ENCODE assay signal across 19 cellular contexts in the genomic region with DNA sequence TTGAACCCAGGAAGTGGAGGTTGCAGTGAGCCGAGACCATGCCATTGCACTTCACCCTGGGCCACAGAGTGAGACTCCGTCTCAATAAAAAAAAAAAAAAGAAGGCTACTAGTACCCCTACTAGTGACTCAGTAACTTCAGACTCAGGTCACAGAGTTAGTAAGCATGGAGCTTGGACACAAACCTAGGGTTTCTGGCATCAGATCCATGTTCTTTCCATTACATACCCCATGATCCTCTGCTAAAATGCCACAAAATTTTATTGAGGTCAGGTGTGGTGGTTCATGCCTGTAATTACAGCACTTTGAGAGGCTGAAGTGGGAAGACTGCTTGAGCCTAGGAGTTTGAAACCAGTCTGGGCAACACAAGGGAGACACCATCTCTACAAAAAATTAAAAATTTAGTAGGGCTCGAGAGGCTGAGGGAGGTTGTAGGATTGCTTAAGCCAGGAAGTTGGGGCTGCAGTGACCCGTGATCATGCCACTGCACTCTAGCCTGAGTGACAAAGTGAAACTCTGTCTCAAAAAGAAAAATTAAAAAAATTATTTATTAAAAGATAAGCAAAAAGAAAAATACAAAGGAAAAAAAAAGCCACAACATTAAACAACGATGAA. TPM values are rescaled to one million over a fixed set of nuclear protein-coding genes. Genes with fewer than 3 reads are reported as not detected.
DNase-seq lines count a peak whose midpoint lies in the region; ATAC-seq and TF ChIP-seq lines count a peak whose summit lies in the region.
"Had no signal": no experiment of that assay in that cellular context is flagged by ENCODE, and none has a peak within 500 bp of the region (broad histone marks: within the 10 kb centered on the region; RNA-seq: fewer than 3 reads in every experiment).

No MANE protein-coding gene starts in this region.

- H3K27ac ChIP-seq in esophagus muscularis mucosa (replicated peaks in 1 of 4) (no peak overlapping the region), thyroid gland (no peak overlapping the region)
- H3K27ac ChIP-seq: KMS-11 had no signal

- H3K4me3 ChIP-seq in esophagus muscularis mucosa (no peak overlapping the region), thyroid gland (replicated peaks in 1 of 3) (no peak overlapping the region)

- ATAC-seq in GM21529 (IDR thresholded peaks at IDR 0.05; ENCODE audit: unreplicated experiment): no peak
- ATAC-seq: CD8-positive, alpha-beta T cell; HepG2; Panc1; Right ventricle myocardium inferior; SK-N-SH treated with all-trans-retinoic acid at 6 μM for 48 hours had no signal

- TF ChIP-seq POLR2A in esophagus muscularis mucosa (IDR thresholded peaks at IDR 0.05; ENCODE audit: low read depth) (no peak), thyroid gland (IDR thresholded peaks at IDR 0.05) (no peak)

- WGBS in esophagus muscularis mucosa: 83% methylated on average over 5 of the region's 5 CpGs
- WGBS in thyroid gland, 2 donors: 93 to 94% methylated on average over 5 of the region's 5 CpGs

- intact Hi-C loops in esophagus muscularis mucosa (cut with DNase I) (no loop called here), thyroid gland (cut with DNase I) (no loop called here)

- H3K36me3 ChIP-seq in esophagus muscularis mucosa (peaks cover 4 to 78% (median 38%) of the 10 kb centered on the region in 4 donors), thyroid gland (peaks cover 5 to 8% of the 10 kb centered on the region in 2 donors)

- TF ChIP-seq EP300 in esophagus muscularis mucosa (IDR thresholded peaks at IDR 0.05): no peak

- H3K27me3 ChIP-seq in esophagus muscularis mucosa (no peaks in the 10 kb centered on the region), thyroid gland (no peaks in the 10 kb centered on the region)

- H3K9me3 ChIP-seq in esophagus muscularis mucosa (no peaks in the 10 kb centered on the region), thyroid gland (no peaks in the 10 kb centered on the region)

- DNase-seq in GF-D8 (lab: John Stamatoyannopoulos, UW): peak; percentile 17
- DNase-seq in NOMO-1 (lab: John Stamatoyannopoulos, UW; ENCODE audit: unreplicated experiment in 2 of 2): peak; percentile 31 to 51
- peak; percentile 64 for DNase-seq in esophagus muscularis mucosa (ENCODE audit: extremely low spot score)
- peak; percentile 50 for DNase-seq in stromal cell of bone marrow (ENCODE audit: low read depth)
- no peak for DNase-seq in thyroid gland
- DNase-seq in NCI-H1092 treated with DMSO at 0.1 percent for 48 hours (lab: John Stamatoyannopoulos, UW): no peak
- DNase-seq: CD8-positive, alpha-beta T cell; DND-41; H7; MM.1S; NCI-H146; NCI-H226; NCI-H526 treated with DMSO at 0.1 percent for 48 hours had no signal

- H3K4me1 ChIP-seq in esophagus muscularis mucosa (peaks cover 0 to 5% (median 2%) of the 10 kb centered on the region in 4 donors), thyroid gland (no peaks in the 10 kb centered on the region)

- TF ChIP-seq CTCF in esophagus muscularis mucosa (IDR thresholded peaks at IDR 0.05): no peak
- TF ChIP-seq CTCF in thyroid gland (IDR thresholded peaks at IDR 0.05): no peak

RNA-seq across cellular contexts. Expression of gene DHX57, which starts 45.1 kb away (rescaled TPM):
- total RNA-seq in esophagus muscularis mucosa: 10 to 100 TPM; 11.1 to 17.4 (median 12.2) TPM
- 10 to 100 TPM; 12.4 to 19.3 (median 16.3) TPM for total RNA-seq in thyroid gland

RNA-seq across cellular contexts. Expression of gene MORN2, which starts 45.1 kb away (rescaled TPM):
- total RNA-seq in esophagus muscularis mucosa (10 to 100 TPM in 1 of 4 donors, 1 to 10 TPM in 3; 8.7 to 10.8 (median 9.7) TPM), thyroid gland (10 to 100 TPM; 39.0 to 54.6 (median 47.3) TPM)

RNA-seq across cellular contexts. Expression of gene GEMIN6, which starts 52.6 kb away (rescaled TPM):
- total RNA-seq in esophagus muscularis mucosa (1 to 10 TPM; 2.8 to 9.9 (median 7.4) TPM), thyroid gland (10 to 100 TPM in 1 of 4 donors, 1 to 10 TPM in 3; 6.6 to 12.1 (median 9.1) TPM)

RNA-seq across cellular contexts. Expression of gene ARHGEF33, which starts 59.0 kb away (rescaled TPM):
- total RNA-seq in esophagus muscularis mucosa (1 to 10 TPM in 1 of 4 donors, under 1 TPM in 3; 0.66 to 2.1 (median 0.82) TPM), thyroid gland (1 to 10 TPM; 1.3 to 4.6 (median 1.6) TPM)
- total RNA-seq: CD8-positive, alpha-beta T cell; H7; HepG2 had no signal

Comparison
In these comparisons a context has a peak if more than half of its experiments do, and no peak if none do; other contexts are left out.
1. DNase-seq: peak in GF-D8 (single experiment), NOMO-1 (2 of 2), esophagus muscularis mucosa (single experiment) and stromal cell of bone marrow (single experiment); none in thyroid gland (0 of 2) and NCI-H1092 treated with DMSO at 0.1 percent for 48 hours (single experiment).